Comparison of ENCODE assay signal across 1 cellular context in the genomic region with DNA sequence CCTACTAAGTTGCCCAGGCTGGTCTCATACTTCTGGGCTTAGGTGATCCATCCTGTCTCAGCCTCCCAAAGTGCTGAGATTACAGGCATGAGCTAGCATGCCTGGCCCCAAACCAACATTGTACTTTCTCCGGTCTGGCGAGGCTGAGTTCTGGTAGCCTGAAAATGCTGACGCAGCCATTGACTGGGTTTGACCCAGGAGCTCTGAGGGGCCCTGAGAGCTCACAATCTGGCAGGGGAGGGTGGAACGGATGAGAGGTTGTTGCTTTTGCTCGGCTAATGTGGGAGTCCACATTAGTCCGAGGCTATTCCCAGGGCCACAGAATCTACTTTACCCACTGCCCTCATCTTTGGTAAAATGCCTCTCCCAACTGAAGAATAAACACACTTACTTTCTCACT.
TF ChIP-seq lines count a peak whose summit lies in the region.

No MANE protein-coding gene starts in this region.

TF ChIP-seq in K562, 482 proteins besides CTCF, POLR2A, EP300 and RAD21:
- TF ChIP-seq MCM7 (IDR thresholded peaks at IDR 0.05) (no peak), MAFK (IDR thresholded peaks at IDR 0.05; ENCODE audit: low read length) (peak; percentile 59), BCL6 (CRISPR knock-in tag; IDR thresholded peaks at IDR 0.05) (no peak), GABPA (tag; conservative IDR thresholded peaks at IDR 0.05; ENCODE audit: low read depth) (no peak), MAFF (IDR thresholded peaks at IDR 0.05; ENCODE audit: low read length) (peak; percentile 66), MAFG (tag; conservative IDR thresholded peaks at IDR 0.05) (peak; percentile 66), ZNF507 (tag; conservative IDR thresholded peaks at IDR 0.05) (no peak), C11orf30 (IDR thresholded peaks at IDR 0.05; ENCODE audit: low read depth) (peak; percentile 80), ZNF316 (IDR thresholded peaks at IDR 0.05) (peak; percentile 89), FOXA1 (IDR thresholded peaks at IDR 0.05; ENCODE audit: borderline replicate concordance) (no peak), SMARCE1 (IDR thresholded peaks at IDR 0.05) (no peak)
- TF ChIP-seq, protein P1, sequence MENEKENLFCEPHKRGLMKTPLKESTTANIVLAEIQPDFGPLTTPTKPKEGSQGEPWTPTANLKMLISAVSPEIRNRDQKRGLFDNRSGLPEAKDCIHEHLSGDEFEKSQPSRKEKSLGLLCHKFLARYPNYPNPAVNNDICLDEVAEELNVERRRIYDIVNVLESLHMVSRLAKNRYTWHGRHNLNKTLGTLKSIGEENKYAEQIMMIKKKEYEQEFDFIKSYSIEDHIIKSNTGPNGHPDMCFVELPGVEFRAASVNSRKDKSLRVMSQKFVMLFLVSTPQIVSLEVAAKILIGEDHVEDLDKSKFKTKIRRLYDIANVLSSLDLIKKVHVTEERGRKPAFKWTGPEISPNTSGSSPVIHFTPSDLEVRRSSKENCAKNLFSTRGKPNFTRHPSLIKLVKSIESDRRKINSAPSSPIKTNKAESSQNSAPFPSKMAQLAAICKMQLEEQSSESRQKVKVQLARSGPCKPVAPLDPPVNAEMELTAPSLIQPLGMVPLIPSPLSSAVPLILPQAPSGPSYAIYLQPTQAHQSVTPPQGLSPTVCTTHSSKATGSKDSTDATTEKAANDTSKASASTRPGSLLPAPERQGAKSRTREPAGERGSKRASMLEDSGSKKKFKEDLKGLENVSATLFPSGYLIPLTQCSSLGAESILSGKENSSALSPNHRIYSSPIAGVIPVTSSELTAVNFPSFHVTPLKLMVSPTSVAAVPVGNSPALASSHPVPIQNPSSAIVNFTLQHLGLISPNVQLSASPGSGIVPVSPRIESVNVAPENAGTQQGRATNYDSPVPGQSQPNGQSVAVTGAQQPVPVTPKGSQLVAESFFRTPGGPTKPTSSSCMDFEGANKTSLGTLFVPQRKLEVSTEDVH (IDR thresholded peaks at IDR 0.05; ENCODE audit: low read depth, partially characterized antibody): no peak
